Comparison of ENCODE assay signal across 25 cellular contexts in genomic region chr4:26271703-26272102, GRCh38. TPM values are rescaled to one million over a fixed set of nuclear protein-coding genes. Genes with fewer than 3 reads are reported as not detected.
A peak's percentile ranks its signal among the peaks of the same experiment; 100 is the strongest.
DNase-seq lines count a peak whose midpoint lies in the region; FAIRE-seq and TF ChIP-seq lines count a peak whose summit lies in the region.
"Had no signal": no experiment of that assay in that cellular context is flagged by ENCODE, and none has a peak within 500 bp of the region (broad histone marks: within the 10 kb centered on the region; RNA-seq: fewer than 3 reads in every experiment).

No MANE protein-coding gene starts in this region.

- H3K9me3 ChIP-seq in BLaER1 treated with 17β-estradiol and CSF1 and Interleukin-3, amounts not matched to agents 10 nM and 100 nM (replicated peaks in 1 of 11) = peaks cover 0 to 31% (median 0%) of the 10 kb centered on the region in 11 experiments; a peak in 6 of 22 replicates
- no peaks in the 10 kb centered on the region for H3K9me3 ChIP-seq in neutrophil
- H3K9me3 ChIP-seq in tibial artery = no peaks in the 10 kb centered on the region
- H3K9me3 ChIP-seq: A549, BE2C, HAP-1 had no signal

- intact Hi-C loops in tibial artery (cut with DNase I; ENCODE audit: low total_unique reads) = no loop called here

- no peak overlapping the region for H3K4me3 ChIP-seq in BLaER1 treated with 17β-estradiol and CSF1 and Interleukin-3, amounts not matched to agents 10 nM and 100 nM
- no peak overlapping the region for H3K4me3 ChIP-seq in bronchial epithelial cell (ENCODE audit: low read depth, low read length)
- H3K4me3 ChIP-seq in neutrophil (ENCODE audit: low read depth in 1 of 2, low read length in 1 of 2) = no peak overlapping the region
- no peak overlapping the region for H3K4me3 ChIP-seq in tibial artery
- H3K4me3 ChIP-seq: A549, GM23338, HAP-1 had no signal

- FAIRE-seq in HTR-8/SVneo (lab: Jason Lieb, UNC) (peak; percentile 87), bronchial epithelial cell (lab: Jason Lieb, UNC) (peak; percentile 93)
- FAIRE-seq: A549, GM12891, GM18507, H54 had no signal

- peaks cover 0 to 97% (median 0%) of the 10 kb centered on the region in 11 experiments; a peak in 2 of 22 replicates for H4K20me1 ChIP-seq in BLaER1 treated with 17β-estradiol and CSF1 and Interleukin-3, amounts not matched to agents 10 nM and 100 nM

- no peaks in the 10 kb centered on the region for H3K27me3 ChIP-seq in BLaER1 treated with 17β-estradiol and CSF1 and Interleukin-3, amounts not matched to agents 10 nM and 100 nM
- H3K27me3 ChIP-seq in bronchial epithelial cell (ENCODE audit: control insufficient read depth, insufficient read depth, low read length) (no peaks in the 10 kb centered on the region), neutrophil (no peaks in the 10 kb centered on the region), tibial artery (no peaks in the 10 kb centered on the region)
- H3K27me3 ChIP-seq: BE2C had no signal

- H3K27ac ChIP-seq in BLaER1 treated with 17β-estradiol and CSF1 and Interleukin-3, amounts not matched to agents 10 nM and 100 nM = peak overlapping the region in 7 of 11 experiments; percentile 31 to 93 (median 84); a peak in 8 of 22 replicates
- peak overlapping the region; percentile 92 for H3K27ac ChIP-seq in neutrophil
- no peak overlapping the region for H3K27ac ChIP-seq in tibial artery
- H3K27ac ChIP-seq: A549 had no signal

- H3K4me2 ChIP-seq in BLaER1 treated with 17β-estradiol and CSF1 and Interleukin-3, amounts not matched to agents 10 nM and 100 nM = peak overlapping the region in 7 of 11 experiments; percentile 81 to 98 (median 90); a peak in 12 of 22 replicates
- H3K4me2 ChIP-seq: A549, GM23338 had no signal

- peaks cover 0 to 49% (median 0%) of the 10 kb centered on the region in 11 experiments; a peak in 3 of 22 replicates for H3K36me3 ChIP-seq in BLaER1 treated with 17β-estradiol and CSF1 and Interleukin-3, amounts not matched to agents 10 nM and 100 nM
- H3K36me3 ChIP-seq in bronchial epithelial cell (ENCODE audit: control insufficient read depth, insufficient read depth, low read length) (no peaks in the 10 kb centered on the region), neutrophil (no peaks in the 10 kb centered on the region), tibial artery (no peaks in the 10 kb centered on the region)
- H3K36me3 ChIP-seq: BE2C, HAP-1 had no signal

- peaks cover 34 to 98% (median 73%) of the 10 kb centered on the region in 10 experiments for H3K4me1 ChIP-seq in BLaER1 treated with 17β-estradiol and CSF1 and Interleukin-3, amounts not matched to agents 10 nM and 100 nM
- H3K4me1 ChIP-seq in neutrophil (ENCODE audit: control insufficient read depth in 1 of 2, insufficient read depth in 1 of 2, low read depth in 1 of 2, low read length in 1 of 2) (peaks cover 95 to 96% of the 10 kb centered on the region in 2 experiments), tibial artery (peaks cover 0 to 17% (median 5%) of the 10 kb centered on the region in 4 donors)
- H3K4me1 ChIP-seq: A549, BE2C, HAP-1 had no signal

- in situ Hi-C loops in KBM-7 (cut with MboI; ENCODE audit: low pct_unique_long_range_greater_than_20kb, low sequenced_read_pairs) = no loop called here

- no peak overlapping the region for H3K9ac ChIP-seq in BLaER1 treated with 17β-estradiol and CSF1 and Interleukin-3, amounts not matched to agents 10 nM and 100 nM

- DNase-seq in HTR-8/SVneo (ENCODE audit: insufficient read length, low spot score) = no peak
- DNase-seq in bronchial epithelial cell (ENCODE audit: low read depth) = no peak
- no peak for DNase-seq in HPDE6-E6E7 (ENCODE audit: extremely low spot score)
- DNase-seq in KBM-7 = no peak
- DNase-seq in tibial artery = no peak
- DNase-seq: 8988T; ACHN; AML-193; BE2C; C1 segment of cervical spinal cord; Calu3; CD4-positive, alpha-beta memory T cell; COR-L47; DMS53; DMS79 treated with DMSO at 0.1 percent for 48 hours; GF-D8; HFFc6 had no signal

- TF ChIP-seq CTCF in bronchial epithelial cell (IDR thresholded peaks at IDR 0.05; ENCODE audit: insufficient read depth, low read length, severe bottlenecking) = no peak
- no peak for TF ChIP-seq CTCF in neutrophil (IDR thresholded peaks at IDR 0.05)
- TF ChIP-seq CTCF in tibial artery (IDR thresholded peaks at IDR 0.05) = no peak

RNA-seq across cellular contexts. Expression of gene RBPJ, which starts 49.1 kb away (rescaled TPM):
- total RNA-seq in bronchial epithelial cell = 26.6 and 34.5 TPM in 2 replicates

Comparison
In these comparisons a context has a peak if more than half of its experiments do, and no peak if none do; other contexts are left out.
1. H3K27ac ChIP-seq: peak in BLaER1 treated with 17β-estradiol and CSF1 and Interleukin-3, amounts not matched to agents 10 nM and 100 nM (7 of 11) and neutrophil (single experiment); none in tibial artery (0 of 2).